ENCODE assay signal across 7 cellular contexts in genomic region chr1:226407199-226407496, GRCh38. TPM values are rescaled to one million over a fixed set of nuclear protein-coding genes. Genes with fewer than 3 reads are reported as not detected.
DNase-seq lines count a peak whose midpoint lies in the region; ATAC-seq and TF ChIP-seq lines count a peak whose summit lies in the region.

No MANE protein-coding gene starts in this region.

- DNase-seq in HEK293T (ENCODE audit: extremely low spot score) (no peak), activated B cell treated with CpG ODN at 0.5 μM for 24 hours (no peak), stomach (no peak), DMS153 treated with DMSO at 0.1 percent for 48 hours (lab: John Stamatoyannopoulos, UW; ENCODE audit: unreplicated experiment) (no peak), EL (no peak)

- TF ChIP-seq EP300 in stomach (IDR thresholded peaks at IDR 0.05) = no peak

- POLR2A ChIA-PET in HEK293T (lab: Yijun Ruan, JAX) = interaction anchor here (0.7 to 3.0 kb wide), 9 partner anchors 8 to 345 kb away, joined by 3 to 16 read pairs (median 4); partner anchors contain the start of genes H3-3A and LIN9
- POLR2A ChIA-PET in activated B cell treated with CpG ODN at 0.5 μM for 24 hours (lab: Charles Lee) = interaction anchor here (0.6 to 3.9 kb wide), 20 partner anchors 8 to 951 kb away, joined by 3 to 18 read pairs (median 4); partner anchors contain the start of genes H3-3A, LIN9 and SDE2

- H3K27me3 Mint-ChIP-seq in activated B cell treated with CpG ODN at 0.5 μM for 24 hours = no peaks in the 10 kb centered on the region

- peak overlapping the region; percentile 57 for H3K9ac ChIP-seq in iPS-15b (ENCODE audit: low read depth, low read length)

- H3K36me3 ChIP-seq in iPS-15b (ENCODE audit: control insufficient read depth, insufficient read depth, low read length) (peaks cover 4% of the 10 kb centered on the region), stomach (peaks cover under 1 to 9% (median 6%) of the 10 kb centered on the region in 4 donors)

- H3K4me3 Mint-ChIP-seq in activated B cell treated with CpG ODN at 0.5 μM for 24 hours = peak overlapping the region; percentile 98

- peak overlapping the region; percentile 81 to 95 (median 92) for H3K27ac ChIP-seq in stomach

- H3K9me3 ChIP-seq in iPS-15b (ENCODE audit: control insufficient read depth, insufficient read depth, low read length) (no peaks in the 10 kb centered on the region), stomach (no peaks in the 10 kb centered on the region)

- peak; percentile 15 for ATAC-seq in activated B cell treated with CpG ODN at 0.5 μM for 24 hours (ENCODE audit: low read depth)
- ATAC-seq in HG03095 (IDR thresholded peaks at IDR 0.05; ENCODE audit: unreplicated experiment) = no peak

- 0 to 3% (median 2%) methylated on average over 4 of the region's 4 CpGs for WGBS in stomach, 5 donors

- H3K36me3 Mint-ChIP-seq in activated B cell treated with CpG ODN at 0.5 μM for 24 hours (ENCODE audit: low read depth) = peaks cover 21% of the 10 kb centered on the region

- H3K27me3 ChIP-seq in iPS-15b (ENCODE audit: control insufficient read depth, insufficient read depth, low read length) (no peaks in the 10 kb centered on the region), stomach (no peaks in the 10 kb centered on the region)

- TF ChIP-seq CTCF in activated B cell treated with CpG ODN at 0.5 μM for 24 hours (IDR thresholded peaks at IDR 0.05) = no peak
- TF ChIP-seq CTCF in stomach (IDR thresholded peaks at IDR 0.05) = no peak

- TF ChIP-seq POLR2A in stomach (IDR thresholded peaks at IDR 0.05) = no peak

- H3K27ac Mint-ChIP-seq in activated B cell treated with CpG ODN at 0.5 μM for 24 hours = peak overlapping the region; percentile 96

- H3K4me1 ChIP-seq in iPS-15b (ENCODE audit: control insufficient read depth, insufficient read depth, low read length) (peaks cover 20% of the 10 kb centered on the region), stomach (peaks cover 42 to 58% (median 46%) of the 10 kb centered on the region in 4 donors)

- no peaks in the 10 kb centered on the region for H3K9me3 Mint-ChIP-seq in activated B cell treated with CpG ODN at 0.5 μM for 24 hours

- H3K4me3 ChIP-seq in iPS-15b (ENCODE audit: low read depth, low read length) = peak overlapping the region; percentile 79
- peak overlapping the region; percentile 72 to 99 (median 94) for H3K4me3 ChIP-seq in stomach

- H3K4me1 Mint-ChIP-seq in activated B cell treated with CpG ODN at 0.5 μM for 24 hours = peaks cover 62% of the 10 kb centered on the region

- intact Hi-C loops in activated B cell treated with CpG ODN at 0.5 μM for 24 hours (cut with micrococcal nuclease) (loop anchor here (1.0 to 5.0 kb wide), 11 partner anchors 46 to 1975 kb away; partner anchors contain the start of genes IBA57, LBR, SDE2 and WDR26), stomach (cut with DNase I; ENCODE audit: low total_unique reads) (no loop called here)

- CTCF ChIA-PET in HEK293T (lab: Yijun Ruan, JAX) (interaction anchor here (0.6 to 3.5 kb wide), 6 partner anchors 12 to 1777 kb away, joined by 3 to 27 read pairs (median 10); no protein-coding TSS in a partner anchor), activated B cell treated with CpG ODN at 0.5 μM for 24 hours (lab: Charles Lee) (interaction anchor here (1.0 to 3.8 kb wide), 11 partner anchors 10 to 940 kb away, joined by 3 to 22 read pairs (median 4); partner anchors contain the start of gene LIN9)

TF ChIP-seq in HEK293T, 16 proteins besides CTCF, POLR2A, EP300 and RAD21:
- TF ChIP-seq ZNF384 (IDR thresholded peaks at IDR 0.05) (peak; percentile 94), SUZ12 (IDR thresholded peaks at IDR 0.05) (no peak), PKNOX1 (IDR thresholded peaks at IDR 0.05) (peak; percentile 61), NFRKB (IDR thresholded peaks at IDR 0.05) (no peak), CTBP1 (IDR thresholded peaks at IDR 0.05; ENCODE audit: borderline replicate concordance) (peak; percentile 59; the same call in 1 of the 2 replicates)

RNA-seq across cellular contexts. Expression of gene PARP1, which starts 0.7 kb away (rescaled TPM):
- total RNA-seq in activated B cell treated with CpG ODN at 0.5 μM for 24 hours = 232 and 260 TPM in 2 replicates
- total RNA-seq in stomach = 100 to 1,000 TPM in 1 of 5 donors, 10 to 100 TPM in 4; 20.0 to 103 (median 54.5) TPM
- polyA plus RNA-seq in stomach = 10 to 100 TPM; 17.4 to 24.8 (median 19.4) TPM
